19 cellular contexts compared by ENCODE assay signal in the genomic region with DNA sequence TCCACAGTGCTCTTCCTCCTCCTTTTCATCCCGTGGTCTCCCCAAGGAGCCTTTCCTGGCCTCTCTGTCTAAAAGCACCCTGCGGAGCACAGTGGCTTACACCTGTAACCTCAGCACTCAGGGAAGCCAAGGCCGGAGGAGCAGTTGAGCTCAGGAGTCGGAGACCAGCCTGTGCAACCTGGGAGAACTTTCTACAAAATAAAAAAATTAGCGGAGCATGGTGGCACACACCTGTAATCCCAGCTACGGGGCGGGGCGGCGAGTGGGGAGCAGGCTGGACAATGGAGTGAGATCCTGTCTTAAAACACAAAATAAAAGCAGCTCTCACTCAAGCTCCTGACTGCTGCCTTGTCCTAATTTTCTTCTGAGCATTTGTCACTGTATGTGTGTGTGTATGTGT. TPM values are rescaled to one million over a fixed set of nuclear protein-coding genes. Genes with fewer than 3 reads are reported as not detected.
DNase-seq lines count a peak whose midpoint lies in the region; ATAC-seq and TF ChIP-seq lines count a peak whose summit lies in the region.
"Had no signal": no experiment of that assay in that cellular context is flagged by ENCODE, and none has a peak within 500 bp of the region (broad histone marks: within the 10 kb centered on the region; RNA-seq: fewer than 3 reads in every experiment).

No MANE protein-coding gene starts in this region.

- H3K9me3 ChIP-seq in Caco-2 (no peaks in the 10 kb centered on the region), HUES6 (ENCODE audit: control insufficient read depth, insufficient read depth, low read depth, low read length) (no peaks in the 10 kb centered on the region), hepatocyte (ENCODE audit: low read depth) (no peaks in the 10 kb centered on the region), neural progenitor cell (ENCODE audit: low read depth) (no peaks in the 10 kb centered on the region)
- H3K9me3 ChIP-seq: spleen, suprapubic skin had no signal

- H3K9ac ChIP-seq in HUES6 (ENCODE audit: low read length) (no peak overlapping the region), neural progenitor cell (no peak overlapping the region)

- CTCF ChIA-PET in Caco-2 (lab: Charles Lee): interaction anchor here (0.6 to 1.9 kb wide), 3 partner anchors 58 to 785 kb away, joined by 4 to 6 read pairs (median 4); no protein-coding TSS in a partner anchor

- peaks cover 10% of the 10 kb centered on the region for H3K36me3 Mint-ChIP-seq in Caco-2 (ENCODE audit: insufficient read depth, unreplicated experiment)
- H3K36me3 Mint-ChIP-seq in neural progenitor cell: no peaks in the 10 kb centered on the region
- H3K36me3 Mint-ChIP-seq: CD4-positive, CD25-positive, alpha-beta regulatory T cell had no signal

- H3K27ac ChIP-seq in HUES6 (ENCODE audit: low read depth, low read length) (no peak overlapping the region), hepatocyte (peak overlapping the region; percentile 95), neural progenitor cell (no peak overlapping the region), brain microvascular endothelial cell (no peak overlapping the region)
- H3K27ac ChIP-seq: spleen had no signal

- DNase-seq in Caco-2: no peak
- DNase-seq in hepatocyte (ENCODE audit: low spot score): no peak
- no peak for DNase-seq in neural progenitor cell (ENCODE audit: low spot score)
- DNase-seq in G401 (ENCODE audit: low spot score): no peak
- no peak for DNase-seq in activated naive CD4-positive, alpha-beta T cell treated with Interleukin-2 at 50 U/mL for 16 hours
- DNase-seq in brain microvascular endothelial cell: no peak
- DNase-seq: activated CD4-positive, alpha-beta T cell treated with anti-CD3 and anti-CD28 coated beads for 4 hours; activated effector memory CD4-positive, alpha-beta T cell treated with Interleukin-2 at 50 U/mL for 16 hours; CD4-positive, CD25-positive, alpha-beta regulatory T cell; central memory CD4-positive, alpha-beta T cell; DMS79 treated with DMSO at 0.1 percent for 48 hours; KBM-7; NCI-H1048; NCI-H2081; spleen; SW 1271 had no signal

- peaks cover 15% of the 10 kb centered on the region for H3K79me2 ChIP-seq in hepatocyte
- H3K79me2 ChIP-seq in neural progenitor cell (ENCODE audit: low read depth): peaks cover 30% of the 10 kb centered on the region

- H2AFZ ChIP-seq in hepatocyte: no peak overlapping the region
- no peak overlapping the region for H2AFZ ChIP-seq in neural progenitor cell (replicated peaks)

- peak overlapping the region; percentile 93 for H3K4me3 Mint-ChIP-seq in Caco-2 (ENCODE audit: unreplicated experiment)
- H3K4me3 Mint-ChIP-seq in neural progenitor cell: peak overlapping the region; percentile 85

- H3K4me1 Mint-ChIP-seq in Caco-2 (ENCODE audit: low read depth, unreplicated experiment) (peaks cover 43% of the 10 kb centered on the region), neural progenitor cell (peaks cover 9% of the 10 kb centered on the region)

- H3K4me2 ChIP-seq in hepatocyte (peak overlapping the region; percentile 87), neural progenitor cell (peak overlapping the region; percentile 96)

- H3K27me3 ChIP-seq in Caco-2 (replicated peaks; ENCODE audit: control insufficient read depth, insufficient read depth, low read length): no peaks in the 10 kb centered on the region
- H3K27me3 ChIP-seq in HUES6 (ENCODE audit: control insufficient read depth, insufficient read depth, low read length): peaks cover 35% of the 10 kb centered on the region
- no peaks in the 10 kb centered on the region for H3K27me3 ChIP-seq in hepatocyte
- peaks cover 39% of the 10 kb centered on the region for H3K27me3 ChIP-seq in neural progenitor cell
- peaks cover 26% of the 10 kb centered on the region for H3K27me3 ChIP-seq in brain microvascular endothelial cell (replicated peaks)

- WGBS in hepatocyte (ENCODE audit: low lambda C conversion rate, missing lambda C conversion rate): 83% methylated on average over 9 of the region's 9 CpGs

- H3K27me3 Mint-ChIP-seq in Caco-2 (ENCODE audit: insufficient read depth, unreplicated experiment) (no peaks in the 10 kb centered on the region), neural progenitor cell (ENCODE audit: insufficient read depth, low read depth) (peaks cover 42% of the 10 kb centered on the region)

- H3K4me1 ChIP-seq in Caco-2 (peaks cover 57% of the 10 kb centered on the region), HUES6 (ENCODE audit: control insufficient read depth, insufficient read depth, low read length) (peaks cover 52% of the 10 kb centered on the region), hepatocyte (ENCODE audit: insufficient read depth) (peaks cover 17% of the 10 kb centered on the region), neural progenitor cell (peaks cover 19% of the 10 kb centered on the region)

- intact Hi-C loops in Caco-2 (cut with micrococcal nuclease; ENCODE audit: unreplicated experiment): loop anchor here (10.0 kb wide), 1 partner anchor 53 kb away; no protein-coding TSS in a partner anchor

- in situ Hi-C loops in G401 (cut with HindIII; ENCODE audit: low sequenced_read_pairs) (no loop called here), brain microvascular endothelial cell (cut with HindIII; ENCODE audit: low pct_ligation_motif_present, low sequenced_read_pairs) (no loop called here)

- H3K4me3 ChIP-seq in Caco-2 (ENCODE audit: low read depth, low read length) (no peak overlapping the region), HUES6 (ENCODE audit: low read depth, low read length) (peak overlapping the region; percentile 83), hepatocyte (no peak overlapping the region), neural progenitor cell (no peak overlapping the region), brain microvascular endothelial cell (ENCODE audit: low read depth, low read length) (no peak overlapping the region)

- H3K9me2 ChIP-seq in hepatocyte (replicated peaks; ENCODE audit: insufficient read depth): no peaks in the 10 kb centered on the region

- BruUV-seq in Caco-2 (replicated peaks; lab: Mats Ljungman, UMichigan): no TSS peak

- H3K27ac Mint-ChIP-seq in Caco-2 (ENCODE audit: unreplicated experiment) (peak overlapping the region; percentile 96), neural progenitor cell (no peak overlapping the region)
- H3K27ac Mint-ChIP-seq: CD4-positive, CD25-positive, alpha-beta regulatory T cell had no signal

- H4K20me1 ChIP-seq in hepatocyte (ENCODE audit: insufficient read depth, poor library complexity, severe bottlenecking) (no peaks in the 10 kb centered on the region), neural progenitor cell (ENCODE audit: low read depth) (no peaks in the 10 kb centered on the region)

- H3K36me3 ChIP-seq in Caco-2 (ENCODE audit: control insufficient read depth, insufficient read depth, low read length) (no peaks in the 10 kb centered on the region), HUES6 (ENCODE audit: control insufficient read depth, insufficient read depth, low read length) (no peaks in the 10 kb centered on the region), hepatocyte (replicated peaks; ENCODE audit: insufficient read depth, low read depth) (no peaks in the 10 kb centered on the region), neural progenitor cell (no peaks in the 10 kb centered on the region), brain microvascular endothelial cell (replicated peaks) (no peaks in the 10 kb centered on the region)
- H3K36me3 ChIP-seq: spleen, suprapubic skin had no signal

- H3F3A ChIP-seq in neural progenitor cell (ENCODE audit: low read depth): peaks cover 28% of the 10 kb centered on the region

- no peak for ATAC-seq in SK-N-SH treated with all-trans-retinoic acid at 6 μM for 48 hours

- H3K9me3 Mint-ChIP-seq in Caco-2 (ENCODE audit: unreplicated experiment) (no peaks in the 10 kb centered on the region), neural progenitor cell (no peaks in the 10 kb centered on the region)

- POLR2A ChIA-PET in Caco-2 (lab: Charles Lee): no interaction called here

- no peak for TF ChIP-seq CTCF in Caco-2 (IDR thresholded peaks at IDR 0.05; ENCODE audit: insufficient read depth in 1 of 2, low read depth in 1 of 2, low read length in 1 of 2, severe bottlenecking in 1 of 2, unreplicated experiment in 1 of 2)
- TF ChIP-seq CTCF in hepatocyte (IDR thresholded peaks at IDR 0.05; ENCODE audit: poor library complexity): no peak
- TF ChIP-seq CTCF in neural progenitor cell (IDR thresholded peaks at IDR 0.05): no peak
- TF ChIP-seq CTCF in brain microvascular endothelial cell (IDR thresholded peaks at IDR 0.05; ENCODE audit: low read depth, low read length, missing control alignments): no peak

TF ChIP-seq in SK-N-SH treated with all-trans-retinoic acid at 6 μM for 48 hours, 23 proteins besides CTCF, POLR2A, EP300 and RAD21:
- no peak for TF ChIP-seq PPARA (CRISPR knock-in tag; IDR thresholded peaks at IDR 0.05; ENCODE audit: borderline replicate concordance)

RNA-seq across cellular contexts. Expression of gene COBL, which starts 1.4 kb away (rescaled TPM):
- 60.6 and 63.6 TPM in 2 replicates for total RNA-seq in Caco-2 (2022)
- 17.9 and 20.5 TPM in 2 replicates for total RNA-seq in hepatocyte
- polyA plus RNA-seq in hepatocyte: 7.8 and 8.6 TPM in 2 replicates
- total RNA-seq in neural progenitor cell (ENCODE audit: low replicate concordance): 5.4 and 6.3 TPM in 2 replicates
- total RNA-seq in G401 (2014; rRNA removed; shearing (Covaris generic)): not detected in 2 replicates
